18 cellular contexts compared by ENCODE assay signal in genomic region chr2:85444629-85445028, GRCh38. TPM values are rescaled to one million over a fixed set of nuclear protein-coding genes. Genes with fewer than 3 reads are reported as not detected.
DNase-seq lines count a peak whose midpoint lies in the region; ATAC-seq and TF ChIP-seq lines count a peak whose summit lies in the region.
"Had no signal": no experiment of that assay in that cellular context is flagged by ENCODE, and none has a peak within 500 bp of the region (broad histone marks: within the 10 kb centered on the region; RNA-seq: fewer than 3 reads in every experiment).

No MANE protein-coding gene starts in this region.

- DNase-seq in stimulated activated naive CD8-positive, alpha-beta T cell treated with anti-CD3 and anti-CD28 coated beads, Interleukin-15, amount 100 ng/mL, for 72 hours: no peak
- DNase-seq in stimulated activated naive CD8-positive, alpha-beta T cell treated with anti-CD3 and anti-CD28 coated beads, Interleukin-15, Interleukin-2, amounts not matched to agents 100 U/mL and 50 U/mL, for 24 hours: no peak
- DNase-seq in chondrocyte (ENCODE audit: low spot score): no peak
- DNase-seq in iris pigment epithelial cell (ENCODE audit: low read depth): peak; percentile 52
- no peak for DNase-seq in vagina (ENCODE audit: extremely low spot score in 2 of 2)
- DNase-seq in stimulated activated CD4-positive, alpha-beta T cell treated with anti-CD3 and anti-CD28 coated beads, Interleukin-2, amount 100 ng/mL, for 48 hours: no peak
- DNase-seq in posterior cingulate gyrus: no peak
- no peak for DNase-seq in HUDEP-2 (lab: John Stamatoyannopoulos, UW; ENCODE audit: unreplicated experiment in 76 of 76)
- DNase-seq: kidney, NCI-H1930, NCI-H524 treated with DMSO at 0.1 percent for 48 hours, OCI-M1, SW 1271 had no signal

- intact Hi-C loops in vagina (cut with DNase I) (no loop called here), posterior cingulate gyrus (cut with DNase I) (no loop called here)

- no peak overlapping the region for H3K4me3 ChIP-seq in vagina
- H3K4me3 ChIP-seq: skin epidermis had no signal

- H3K4me3 Mint-ChIP-seq in stimulated activated naive CD8-positive, alpha-beta T cell treated with anti-CD3 and anti-CD28 coated beads, Interleukin-15, amount 100 ng/mL, for 72 hours: no peak overlapping the region
- no peak overlapping the region for H3K4me3 Mint-ChIP-seq in chondrocyte (ENCODE audit: unreplicated experiment)
- H3K4me3 Mint-ChIP-seq: stimulated activated naive CD8-positive, alpha-beta T cell treated with anti-CD3 and anti-CD28 coated beads, Interleukin-15, Interleukin-2, amounts not matched to agents 100 ng/mL and 50 ng/mL, for 24 hours had no signal

- TF ChIP-seq POLR2A in vagina (IDR thresholded peaks at IDR 0.05): no peak

- H3K36me3 Mint-ChIP-seq in chondrocyte (ENCODE audit: low read depth): no peaks in the 10 kb centered on the region

- no peaks in the 10 kb centered on the region for H3K9me3 Mint-ChIP-seq in stimulated activated naive CD8-positive, alpha-beta T cell treated with anti-CD3 and anti-CD28 coated beads, Interleukin-15, amount 100 ng/mL, for 72 hours
- H3K9me3 Mint-ChIP-seq in chondrocyte (ENCODE audit: low read depth): no peaks in the 10 kb centered on the region
- H3K9me3 Mint-ChIP-seq: stimulated activated naive CD8-positive, alpha-beta T cell treated with anti-CD3 and anti-CD28 coated beads, Interleukin-15, Interleukin-2, amounts not matched to agents 100 ng/mL and 50 ng/mL, for 24 hours had no signal

- H3K27me3 ChIP-seq in vagina: no peaks in the 10 kb centered on the region
- H3K27me3 ChIP-seq: neutrophil had no signal

- H3K4me1 Mint-ChIP-seq in stimulated activated naive CD8-positive, alpha-beta T cell treated with anti-CD3 and anti-CD28 coated beads, Interleukin-15, amount 100 ng/mL, for 72 hours: peaks cover 21% of the 10 kb centered on the region
- peaks cover 38% of the 10 kb centered on the region for H3K4me1 Mint-ChIP-seq in chondrocyte (ENCODE audit: low read depth)

- no peak for ATAC-seq in stimulated activated naive CD8-positive, alpha-beta T cell treated with anti-CD3 and anti-CD28 coated beads, Interleukin-15, amount 100 ng/mL, for 72 hours
- ATAC-seq in stimulated activated naive CD8-positive, alpha-beta T cell treated with anti-CD3 and anti-CD28 coated beads, Interleukin-15, Interleukin-2, amounts not matched to agents 100 U/mL and 50 U/mL, for 24 hours: no peak

- H3K9me3 ChIP-seq in vagina: no peaks in the 10 kb centered on the region
- H3K9me3 ChIP-seq: neutrophil had no signal

- H3K36me3 ChIP-seq in vagina: no peaks in the 10 kb centered on the region
- H3K36me3 ChIP-seq: neutrophil had no signal

- H3K27ac Mint-ChIP-seq in stimulated activated naive CD8-positive, alpha-beta T cell treated with anti-CD3 and anti-CD28 coated beads, Interleukin-15, amount 100 ng/mL, for 72 hours: peak overlapping the region; percentile 40 to 43
- H3K27ac Mint-ChIP-seq in chondrocyte (ENCODE audit: unreplicated experiment): peak overlapping the region; percentile 94
- H3K27ac Mint-ChIP-seq: stimulated activated naive CD8-positive, alpha-beta T cell treated with anti-CD3 and anti-CD28 coated beads, Interleukin-15, Interleukin-2, amounts not matched to agents 100 ng/mL and 50 ng/mL, for 24 hours had no signal

- H3K27ac ChIP-seq in vagina: peak overlapping the region; percentile 31
- H3K27ac ChIP-seq: neutrophil, VCaP had no signal

- peaks cover 20% of the 10 kb centered on the region for H3K4me1 ChIP-seq in vagina

- H3K27me3 Mint-ChIP-seq in stimulated activated naive CD8-positive, alpha-beta T cell treated with anti-CD3 and anti-CD28 coated beads, Interleukin-15, amount 100 ng/mL, for 72 hours: no peaks in the 10 kb centered on the region
- H3K27me3 Mint-ChIP-seq in chondrocyte (ENCODE audit: low read depth): no peaks in the 10 kb centered on the region
- H3K27me3 Mint-ChIP-seq: stimulated activated naive CD8-positive, alpha-beta T cell treated with anti-CD3 and anti-CD28 coated beads, Interleukin-15, Interleukin-2, amounts not matched to agents 100 ng/mL and 50 ng/mL, for 24 hours had no signal

- TF ChIP-seq CTCF in chondrocyte (IDR thresholded peaks at IDR 0.05) (no peak), vagina (IDR thresholded peaks at IDR 0.05) (no peak)

RNA-seq across cellular contexts. Expression of gene SH2D6, which starts 26.1 kb away (rescaled TPM):
- total RNA-seq in chondrocyte: 0.47 TPM in 1 of 3 replicates, not detected in the others
- not detected for total RNA-seq in vagina
- total RNA-seq: cardiac septum had no signal

RNA-seq across cellular contexts. Expression of gene CAPG, which starts 34.5 kb away (rescaled TPM):
- total RNA-seq in chondrocyte (40.5 to 77.6 TPM (median 76.5 TPM) in 3 replicates), vagina (165 TPM)
